In genomic region chr4:118738090-118738489, GRCh38 we compare ENCODE assay signal across 26 cellular contexts.
"Had no signal": no experiment of that assay in that cellular context is flagged by ENCODE, and none has a peak within 500 bp of the region (broad histone marks: within the 10 kb centered on the region; RNA-seq: fewer than 3 reads in every experiment).

No MANE protein-coding gene starts in this region.

- H3K4me3 ChIP-seq: ascending aorta, body of pancreas, K562, PC-9 had no signal

- H3K27ac Mint-ChIP-seq: activated B cell treated with CpG ODN at 0.5 μM for 24 hours; activated CD4-positive, alpha-beta T cell treated with anti-CD3 and anti-CD28 coated beads, Interleukin-2, amount 10 ng/mL, durations not matched to agents 24 days and 14 days; activated CD8-positive, alpha-beta memory T cell treated with anti-CD3 and anti-CD28 coated beads, Interleukin-2, amount 10 ng/mL, durations not matched to agents 7 days and 5 days; activated naive CD4-positive, alpha-beta T cell treated with anti-CD3 and anti-CD28 coated beads, Interleukin-2, amount 50 U/mL, for 24 hours; activated T-cell treated with anti-CD3 and anti-CD28 coated beads, Interleukin-2, amount 50 U/mL, for 24 hours; activated T-helper 1 cell treated with anti-CD3 and anti-CD28 coated beads, Interleukin-12 subunit alpha, Interleukin-12 subunit beta, Interleukin-2, Interleukin-4 antibody, amounts not matched to agents 30 ng/mL and 10 ng/mL and 1 ng/mL, durations not matched to agents 14 hours and 24 hours and 36 hours; T-helper 1 cell treated with Interleukin-12 subunit alpha and Interleukin-12 subunit beta and Interleukin-4 antibody, amounts not matched to agents 30 μg/mL and 1 μg/mL, for 36 hours had no signal

- H3K4me1 Mint-ChIP-seq: activated B cell treated with CpG ODN at 0.5 μM for 24 hours; activated CD8-positive, alpha-beta memory T cell treated with anti-CD3 and anti-CD28 coated beads, Interleukin-2, amount 10 ng/mL, durations not matched to agents 7 days and 5 days; activated naive CD4-positive, alpha-beta T cell treated with anti-CD3 and anti-CD28 coated beads, Interleukin-2, amount 50 U/mL, for 24 hours had no signal

- H3K27ac ChIP-seq: ascending aorta, body of pancreas, PC-9 had no signal

- DNase-seq: activated B cell treated with CpG ODN at 0.5 μM for 24 hours; activated CD4-positive, alpha-beta T cell treated with anti-CD3 and anti-CD28 coated beads for 1 hour; activated CD4-positive, alpha-beta T cell treated with anti-CD3 and anti-CD28 coated beads, Interleukin-2, amount 10 ng/mL, durations not matched to agents 24 days and 14 days; activated CD4-positive, alpha-beta T cell treated with anti-CD3 and anti-CD28 coated beads, Interleukin-2, amount 50 U/mL, for 48 hours; activated CD8-positive, alpha-beta memory T cell treated with anti-CD3 and anti-CD28 coated beads, Interleukin-2, amount 10 ng/mL, durations not matched to agents 7 days and 5 days; activated effector memory CD4-positive, alpha-beta T cell treated with Interleukin-2 at 50 U/mL for 16 hours; activated naive CD4-positive, alpha-beta T cell; activated T-cell treated with anti-CD3 and anti-CD28 coated beads, Interleukin-2, amount 50 U/mL, for 24 hours; amniotic stem cell; Karpas-422; NCI-H1105 treated with DMSO at 0.1 percent for 48 hours; NCI-H1436 treated with DMSO at 0.1 percent for 48 hours; NCI-H187; NCI-H2081; NCI-H446; NCI-H524; PC-9; SHP77 treated with DMSO at 0.1 percent for 48 hours; T-helper 9 cell had no signal

- H3K9me3 ChIP-seq: ascending aorta, body of pancreas had no signal

- H3K27me3 Mint-ChIP-seq: activated B cell treated with CpG ODN at 0.5 μM for 24 hours; activated CD4-positive, alpha-beta T cell treated with anti-CD3 and anti-CD28 coated beads, Interleukin-2, amount 10 ng/mL, durations not matched to agents 24 days and 14 days; activated CD8-positive, alpha-beta memory T cell treated with anti-CD3 and anti-CD28 coated beads, Interleukin-2, amount 10 ng/mL, durations not matched to agents 7 days and 5 days; activated naive CD4-positive, alpha-beta T cell treated with anti-CD3 and anti-CD28 coated beads, Interleukin-2, amount 50 U/mL, for 24 hours; activated T-cell treated with anti-CD3 and anti-CD28 coated beads, Interleukin-2, amount 50 U/mL, for 24 hours had no signal

- FAIRE-seq: K562, TTC549 had no signal

- H3K27me3 ChIP-seq: ascending aorta, body of pancreas had no signal

- H3K4me3 Mint-ChIP-seq: activated B cell treated with CpG ODN at 0.5 μM for 24 hours; activated CD4-positive, alpha-beta T cell treated with anti-CD3 and anti-CD28 coated beads, Interleukin-2, amount 10 ng/mL, durations not matched to agents 24 days and 14 days; activated CD8-positive, alpha-beta memory T cell treated with anti-CD3 and anti-CD28 coated beads, Interleukin-2, amount 10 ng/mL, durations not matched to agents 7 days and 5 days; activated naive CD4-positive, alpha-beta T cell treated with anti-CD3 and anti-CD28 coated beads, Interleukin-2, amount 50 U/mL, for 24 hours; activated T-cell treated with anti-CD3 and anti-CD28 coated beads, Interleukin-2, amount 50 U/mL, for 24 hours; activated T-helper 1 cell treated with anti-CD3 and anti-CD28 coated beads, Interleukin-12 subunit alpha, Interleukin-12 subunit beta, Interleukin-2, Interleukin-4 antibody, amounts not matched to agents 30 ng/mL and 10 ng/mL and 1 ng/mL, durations not matched to agents 14 hours and 24 hours and 36 hours; T-helper 1 cell treated with Interleukin-12 subunit alpha and Interleukin-12 subunit beta and Interleukin-4 antibody, amounts not matched to agents 30 μg/mL and 1 μg/mL, for 36 hours had no signal

- H3K4me1 ChIP-seq: ascending aorta had no signal

- ATAC-seq: activated CD8-positive, alpha-beta memory T cell treated with anti-CD3 and anti-CD28 coated beads, Interleukin-2, amount 10 ng/mL, durations not matched to agents 7 days and 5 days; body of pancreas; K562 had no signal

- H3K9me3 Mint-ChIP-seq: activated B cell treated with CpG ODN at 0.5 μM for 24 hours; activated CD4-positive, alpha-beta T cell treated with anti-CD3 and anti-CD28 coated beads, Interleukin-2, amount 10 ng/mL, durations not matched to agents 24 days and 14 days; activated naive CD4-positive, alpha-beta T cell treated with anti-CD3 and anti-CD28 coated beads, Interleukin-2, amount 50 U/mL, for 24 hours; activated T-cell treated with anti-CD3 and anti-CD28 coated beads, Interleukin-2, amount 50 U/mL, for 24 hours; activated T-helper 1 cell treated with anti-CD3 and anti-CD28 coated beads, Interleukin-12 subunit alpha, Interleukin-12 subunit beta, Interleukin-2, Interleukin-4 antibody, amounts not matched to agents 30 ng/mL and 10 ng/mL and 1 ng/mL, durations not matched to agents 14 hours and 24 hours and 36 hours; T-helper 1 cell treated with Interleukin-12 subunit alpha and Interleukin-12 subunit beta and Interleukin-4 antibody, amounts not matched to agents 30 μg/mL and 1 μg/mL, for 36 hours had no signal
